ENCODE assay signal across 28 cellular contexts in the genomic region with DNA sequence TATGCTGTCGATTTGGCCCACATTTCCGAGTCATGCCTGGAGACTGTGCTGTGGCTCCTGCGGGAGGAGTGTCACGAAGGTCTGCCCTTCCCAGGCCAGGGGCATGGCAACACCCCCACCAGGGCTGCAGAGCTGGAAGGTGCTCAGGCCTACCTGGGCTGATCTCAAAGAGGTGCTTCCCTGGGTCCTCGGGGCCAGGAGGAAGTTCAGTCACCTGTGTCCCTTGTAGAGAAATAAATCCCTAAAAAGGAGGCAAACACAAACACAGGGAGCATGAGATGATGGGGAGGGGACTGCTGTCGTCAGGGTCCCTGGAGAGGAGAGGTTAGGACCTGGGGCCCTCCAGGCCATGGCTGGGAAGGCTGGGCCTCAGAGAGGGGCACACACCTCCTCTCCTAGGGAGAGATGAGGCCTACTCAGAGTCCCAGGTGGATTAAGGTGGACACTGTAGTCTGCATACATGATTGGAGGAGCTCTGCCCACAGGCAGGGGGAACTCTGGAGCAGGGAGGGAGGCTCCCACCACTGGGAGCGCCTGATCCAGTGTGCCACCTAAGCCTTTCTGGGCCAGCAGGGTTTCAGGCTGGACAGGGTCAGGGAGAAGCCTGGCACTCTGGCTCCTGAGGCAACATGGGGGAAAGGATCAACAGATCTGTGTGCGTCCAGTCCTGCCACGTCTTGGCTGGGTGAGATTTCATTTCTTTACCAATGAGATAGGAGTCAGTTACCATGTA. TPM values are rescaled to one million over a fixed set of nuclear protein-coding genes. Genes with fewer than 3 reads are reported as not detected.
A peak's percentile ranks its signal among the peaks of the same experiment; 100 is the strongest.
DNase-seq lines count a peak whose midpoint lies in the region; ATAC-seq and TF ChIP-seq lines count a peak whose summit lies in the region.
"Had no signal": no experiment of that assay in that cellular context is flagged by ENCODE, and none has a peak within 500 bp of the region (broad histone marks: within the 10 kb centered on the region; RNA-seq: fewer than 3 reads in every experiment).

No MANE protein-coding gene starts in this region.

- H3K4ac ChIP-seq in H9 (ENCODE audit: low read depth, low read length): no peak overlapping the region

- H3T11ph ChIP-seq in H9 (ENCODE audit: low read length): no peak overlapping the region

- H3K27me3 Mint-ChIP-seq in H9 (ENCODE audit: low read depth): no peaks in the 10 kb centered on the region; the same call in 1 of the 2 replicates
- no peaks in the 10 kb centered on the region for H3K27me3 Mint-ChIP-seq in endodermal cell (ENCODE audit: insufficient read depth)
- peaks cover 7% of the 10 kb centered on the region for H3K27me3 Mint-ChIP-seq in activated CD8-positive, alpha-beta T cell treated with anti-CD3 and anti-CD28 coated beads, Interleukin-2, amount 10 ng/mL, durations not matched to agents 7 days and 5 days (ENCODE audit: low read depth)

- H3K23ac ChIP-seq in H9 (ENCODE audit: insufficient read length, low read depth, low read length): no peak overlapping the region

- POLR2A ChIA-PET in activated CD8-positive, alpha-beta T cell treated with anti-CD3 and anti-CD28 coated beads, Interleukin-2, amount 10 ng/mL, durations not matched to agents 7 days and 5 days (lab: Charles Lee): no interaction called here

- no peak overlapping the region for H4K8ac ChIP-seq in H9 (replicated peaks; ENCODE audit: insufficient read length, low read depth, low read length)

- H2BK120ac ChIP-seq in H9 (ENCODE audit: low read depth, low read length, poor library complexity, severe bottlenecking): no peak overlapping the region

- H2BK15ac ChIP-seq in H9 (ENCODE audit: low read depth, low read length): no peak overlapping the region

- H4K91ac ChIP-seq in H9 (ENCODE audit: insufficient read length, low read depth, low read length): no peak overlapping the region

- H3K4me1 Mint-ChIP-seq in H9 (peaks cover 7 to 29% of the 10 kb centered on the region in 2 experiments), endodermal cell (peaks cover 2% of the 10 kb centered on the region)
- no peaks in the 10 kb centered on the region for H3K4me1 Mint-ChIP-seq in activated CD8-positive, alpha-beta T cell treated with anti-CD3 and anti-CD28 coated beads, Interleukin-2, amount 10 ng/mL, durations not matched to agents 7 days and 5 days (ENCODE audit: low read depth)
- H3K4me1 Mint-ChIP-seq: activated naive CD4-positive, alpha-beta T cell treated with anti-CD3 and anti-CD28 coated beads, Interleukin-2, amount 10 ng/mL, durations not matched to agents 7 days and 5 days; CD4-positive, alpha-beta memory T cell; central memory CD8-positive, alpha-beta T cell; mesothelial cell of epicardium; naive thymus-derived CD8-positive, alpha-beta T cell had no signal

- no peak overlapping the region for H3K18ac ChIP-seq in H9 (ENCODE audit: insufficient read length, low read depth, low read length)

- H2AFZ ChIP-seq in H9 (ENCODE audit: low read length): no peak overlapping the region

- H3K4me3 Mint-ChIP-seq in H9 (no peak overlapping the region), endodermal cell (no peak overlapping the region)
- no peak overlapping the region for H3K4me3 Mint-ChIP-seq in activated CD8-positive, alpha-beta T cell treated with anti-CD3 and anti-CD28 coated beads, Interleukin-2, amount 10 ng/mL, durations not matched to agents 7 days and 5 days
- H3K4me3 Mint-ChIP-seq: activated naive CD4-positive, alpha-beta T cell treated with anti-CD3 and anti-CD28 coated beads, Interleukin-2, amount 10 ng/mL, durations not matched to agents 7 days and 5 days; CD4-positive, alpha-beta memory T cell; central memory CD8-positive, alpha-beta T cell; mesothelial cell of epicardium; naive thymus-derived CD8-positive, alpha-beta T cell; T-helper 1 cell treated with Interleukin-12 subunit alpha and Interleukin-12 subunit beta and Interleukin-4 antibody, amounts not matched to agents 30 μg/mL and 1 μg/mL, for 36 hours had no signal

- H3K4me2 ChIP-seq in H9 (ENCODE audit: insufficient read depth, insufficient read length, low read length): no peak overlapping the region

- no peaks in the 10 kb centered on the region for H3K79me1 ChIP-seq in H9 (ENCODE audit: insufficient read depth, low read depth, low read length, poor library complexity, severe bottlenecking)

- no peaks in the 10 kb centered on the region for H3K23me2 ChIP-seq in H9 (ENCODE audit: insufficient read length, low read depth, low read length, poor library complexity, severe bottlenecking)

- H3K36me3 ChIP-seq in endodermal cell (ENCODE audit: control insufficient read depth, insufficient read depth, low read length): no peaks in the 10 kb centered on the region
- H3K36me3 ChIP-seq: left lung, pancreas, SJSA1, tibial artery had no signal

- H2BK5ac ChIP-seq in H9 (ENCODE audit: insufficient read length, low read length): no peak overlapping the region

- H3K27me3 ChIP-seq in H9 (ENCODE audit: insufficient read depth, low read length) (no peaks in the 10 kb centered on the region), endodermal cell (ENCODE audit: control insufficient read depth, insufficient read depth, low read length, poor library complexity, severe bottlenecking) (no peaks in the 10 kb centered on the region)
- H3K27me3 ChIP-seq: foreskin keratinocyte, left lung, pancreas, SJSA1, tibial artery had no signal

- no peaks in the 10 kb centered on the region for H4K20me1 ChIP-seq in H9 (ENCODE audit: control insufficient read depth, insufficient read depth, insufficient read length)

- H3K4me1 ChIP-seq in H9 (ENCODE audit: insufficient read depth, low read length) (no peaks in the 10 kb centered on the region), endodermal cell (ENCODE audit: control insufficient read depth, insufficient read depth, low read length) (no peaks in the 10 kb centered on the region)
- H3K4me1 ChIP-seq: foreskin keratinocyte, pancreas, SJSA1 had no signal

- H3K27ac Mint-ChIP-seq in H9 (peak overlapping the region in 1 of 3 experiments; percentile 92; a peak in 2 of 7 replicates), endodermal cell (no peak overlapping the region)
- no peak overlapping the region for H3K27ac Mint-ChIP-seq in activated CD8-positive, alpha-beta T cell treated with anti-CD3 and anti-CD28 coated beads, Interleukin-2, amount 10 ng/mL, durations not matched to agents 7 days and 5 days
- H3K27ac Mint-ChIP-seq: activated naive CD4-positive, alpha-beta T cell treated with anti-CD3 and anti-CD28 coated beads, Interleukin-2, amount 10 ng/mL, durations not matched to agents 7 days and 5 days; CD4-positive, alpha-beta memory T cell; mesothelial cell of epicardium; naive thymus-derived CD8-positive, alpha-beta T cell; T-helper 1 cell treated with Interleukin-12 subunit alpha and Interleukin-12 subunit beta and Interleukin-4 antibody, amounts not matched to agents 30 μg/mL and 1 μg/mL, for 36 hours had no signal

- no peaks in the 10 kb centered on the region for H3K36me3 Mint-ChIP-seq in H9 (ENCODE audit: insufficient read depth in 1 of 3, low read depth in 3 of 3)
- no peaks in the 10 kb centered on the region for H3K36me3 Mint-ChIP-seq in endodermal cell (ENCODE audit: low read depth)
- H3K36me3 Mint-ChIP-seq in activated CD8-positive, alpha-beta T cell treated with anti-CD3 and anti-CD28 coated beads, Interleukin-2, amount 10 ng/mL, durations not matched to agents 7 days and 5 days (ENCODE audit: low read depth): no peaks in the 10 kb centered on the region
- H3K36me3 Mint-ChIP-seq: activated naive CD4-positive, alpha-beta T cell treated with anti-CD3 and anti-CD28 coated beads, Interleukin-2, amount 10 ng/mL, durations not matched to agents 7 days and 5 days; CD4-positive, alpha-beta memory T cell; mesothelial cell of epicardium; naive thymus-derived CD8-positive, alpha-beta T cell had no signal

- TF ChIP-seq CTCF in H9 (conservative IDR thresholded peaks at IDR 0.05) (peak; percentile 23; the same call in 1 of the 3 replicates), endodermal cell (conservative IDR thresholded peaks at IDR 0.05) (peak; percentile 26), GM10266 (IDR thresholded peaks at IDR 0.05; ENCODE audit: control insufficient read depth, insufficient read depth, low read depth, missing control alignments) (no peak)

- no peak overlapping the region for H4K5ac ChIP-seq in H9 (ENCODE audit: insufficient read length, low read depth, low read length)

- H3K9ac ChIP-seq in H9 (ENCODE audit: extremely low read depth, insufficient read length, low read length) (no peak overlapping the region), endodermal cell (ENCODE audit: extremely low read depth, low read length, poor library complexity, severe bottlenecking) (no peak overlapping the region)

- no peaks in the 10 kb centered on the region for H3K9me3 ChIP-seq in H9 (ENCODE audit: control insufficient read depth, low read depth, low read length)
- no peaks in the 10 kb centered on the region for H3K9me3 ChIP-seq in endodermal cell (ENCODE audit: control insufficient read depth, low read length)
- H3K9me3 ChIP-seq: left lung, pancreas, SJSA1, tibial artery had no signal

- no peak overlapping the region for H3K14ac ChIP-seq in H9 (ENCODE audit: insufficient read depth, low read length)

- H3K56ac ChIP-seq in H9 (ENCODE audit: insufficient read length, low read depth, low read length): no peak overlapping the region

- H3K79me2 ChIP-seq in H9 (ENCODE audit: insufficient read depth, low read length): no peaks in the 10 kb centered on the region

- H2BK12ac ChIP-seq in H9 (ENCODE audit: insufficient read length, low read depth, low read length): no peak overlapping the region

- H3K9me3 Mint-ChIP-seq in H9 (peaks cover 0 to 2% of the 10 kb centered on the region in 2 experiments; a peak in 1 of 5 replicates), endodermal cell (peaks cover 2% of the 10 kb centered on the region)
- H3K9me3 Mint-ChIP-seq in activated CD8-positive, alpha-beta T cell treated with anti-CD3 and anti-CD28 coated beads, Interleukin-2, amount 10 ng/mL, durations not matched to agents 7 days and 5 days (ENCODE audit: insufficient read depth): no peaks in the 10 kb centered on the region
- H3K9me3 Mint-ChIP-seq: activated naive CD4-positive, alpha-beta T cell treated with anti-CD3 and anti-CD28 coated beads, Interleukin-2, amount 10 ng/mL, durations not matched to agents 7 days and 5 days; CD4-positive, alpha-beta memory T cell; central memory CD8-positive, alpha-beta T cell; mesothelial cell of epicardium; naive thymus-derived CD8-positive, alpha-beta T cell; T-helper 1 cell treated with Interleukin-12 subunit alpha and Interleukin-12 subunit beta and Interleukin-4 antibody, amounts not matched to agents 30 μg/mL and 1 μg/mL, for 36 hours had no signal

- no peak overlapping the region for H3K27ac ChIP-seq in H9 (ENCODE audit: insufficient read length, low read depth, low read length)
- H3K27ac ChIP-seq in endodermal cell (ENCODE audit: low read depth, low read length): no peak overlapping the region
- H3K27ac ChIP-seq in substantia nigra (ENCODE audit: low read depth, low read length, poor library complexity, severe bottlenecking): peak overlapping the region; percentile 68
- H3K27ac ChIP-seq: foreskin keratinocyte, HL-60, left lung, pancreas, SJSA1, tibial artery had no signal

- DNase-seq in H9: peak; percentile 42
- DNase-seq in activated CD8-positive, alpha-beta memory T cell treated with anti-CD3 and anti-CD28 coated beads, Interleukin-2, amount 50 U/mL, for 48 hours: peak; percentile 37
- DNase-seq in endodermal cell: peak; percentile 56
- no peak for DNase-seq in substantia nigra (lab: John Stamatoyannopoulos, UW)
- no peak for DNase-seq in activated CD8-positive, alpha-beta T cell treated with anti-CD3 and anti-CD28 coated beads, Interleukin-2, amount 10 ng/mL, durations not matched to agents 7 days and 5 days
- no peak for DNase-seq in GM10266 (ENCODE audit: extremely low spot score)
- DNase-seq in DMS153 (lab: John Stamatoyannopoulos, UW): no peak
- DNase-seq: activated naive CD4-positive, alpha-beta T cell treated with anti-CD3 and anti-CD28 coated beads, Interleukin-2, amount 10 ng/mL, durations not matched to agents 7 days and 5 days; activated T-cell treated with anti-CD3 and anti-CD28 coated beads, Interleukin-2, amount 50 U/mL, for 48 hours; aorta; CD4-positive, alpha-beta memory T cell; effector CD8-positive, alpha-beta T cell; erythroblast; left lung; naive thymus-derived CD8-positive, alpha-beta T cell; NCI-H187; NCI-H526; stimulated activated CD4-positive, alpha-beta T cell treated with anti-CD3 and anti-CD28 coated beads, Interleukin-12 subunit alpha, Interleukin-12 subunit beta, amount 100 ng/mL, for 4 hours; stimulated activated CD4-positive, alpha-beta T cell treated with anti-CD3 and anti-CD28 coated beads, Interleukin-4, amount 100 ng/mL, for 24 hours; stimulated activated naive CD4-positive, alpha-beta T cell; tibial artery had no signal

- no CpG with 5 or more reads among the region's 9 CpGs for WGBS in H9 (ENCODE audit: extremely low coverage, insufficient read length, low lambda C conversion rate)
- WGBS in endodermal cell (ENCODE audit: insufficient coverage in 1 of 2, insufficient read length in 1 of 2), 2 experiments: 88% methylated on average over 6 to 9 of the region's 9 CpGs

- H2BK20ac ChIP-seq in H9 (ENCODE audit: low read depth, low read length, poor library complexity, severe bottlenecking): no peak overlapping the region

- H3K4me3 ChIP-seq in endodermal cell (ENCODE audit: low read length): no peak overlapping the region
- H3K4me3 ChIP-seq: left lung, pancreas, SJSA1, tibial artery had no signal

- no peak for ATAC-seq in activated CD8-positive, alpha-beta T cell treated with anti-CD3 and anti-CD28 coated beads, Interleukin-2, amount 10 ng/mL, durations not matched to agents 7 days and 5 days
- ATAC-seq: foreskin keratinocyte; left lung; naive thymus-derived CD8-positive, alpha-beta T cell; pancreas had no signal

- CTCF ChIA-PET in activated CD8-positive, alpha-beta T cell treated with anti-CD3 and anti-CD28 coated beads, Interleukin-2, amount 10 ng/mL, durations not matched to agents 7 days and 5 days (lab: Charles Lee): interaction anchor here (9.6 kb wide), 1 partner anchor 102 kb away, joined by 84 read pairs; no protein-coding TSS in a partner anchor

- no peak overlapping the region for H2AK5ac ChIP-seq in H9 (ENCODE audit: insufficient read length, low read length)

RNA-seq across cellular contexts. Expression of a gene that starts 49.4 kb away (rescaled TPM):
- total RNA-seq in H9 (2021) (6.9 and 7.4 TPM in 2 replicates), endodermal cell (10 to 100 TPM; 10.3 to 14.1 TPM)
- 1.8 TPM for polyA plus RNA-seq in endodermal cell (2013, experiment 1 of 2)
- polyA plus RNA-seq in endodermal cell (2013, experiment 2 of 2): 1.3 TPM
- not detected for total RNA-seq in activated CD8-positive, alpha-beta T cell treated with anti-CD3 and anti-CD28 coated beads, Interleukin-2, amount 10 ng/mL, durations not matched to agents 7 days and 5 days
- polyA plus RNA-seq: CD4-positive, alpha-beta memory T cell; naive thymus-derived CD8-positive, alpha-beta T cell had no signal

Comparison
In these comparisons a context has a peak if more than half of its experiments do, and no peak if none do; other contexts are left out.
1. DNase-seq: peak in H9 (single experiment), activated CD8-positive, alpha-beta memory T cell treated with anti-CD3 and anti-CD28 coated beads, Interleukin-2, amount 50 U/mL, for 48 hours (single experiment) and endodermal cell (single experiment); none in substantia nigra (0 of 49), activated CD8-positive, alpha-beta T cell treated with anti-CD3 and anti-CD28 coated beads, Interleukin-2, amount 10 ng/mL, durations not matched to agents 7 days and 5 days (single experiment), GM10266 (single experiment) and DMS153 (single experiment).